8 cellular contexts compared by ENCODE assay signal in the genomic region with DNA sequence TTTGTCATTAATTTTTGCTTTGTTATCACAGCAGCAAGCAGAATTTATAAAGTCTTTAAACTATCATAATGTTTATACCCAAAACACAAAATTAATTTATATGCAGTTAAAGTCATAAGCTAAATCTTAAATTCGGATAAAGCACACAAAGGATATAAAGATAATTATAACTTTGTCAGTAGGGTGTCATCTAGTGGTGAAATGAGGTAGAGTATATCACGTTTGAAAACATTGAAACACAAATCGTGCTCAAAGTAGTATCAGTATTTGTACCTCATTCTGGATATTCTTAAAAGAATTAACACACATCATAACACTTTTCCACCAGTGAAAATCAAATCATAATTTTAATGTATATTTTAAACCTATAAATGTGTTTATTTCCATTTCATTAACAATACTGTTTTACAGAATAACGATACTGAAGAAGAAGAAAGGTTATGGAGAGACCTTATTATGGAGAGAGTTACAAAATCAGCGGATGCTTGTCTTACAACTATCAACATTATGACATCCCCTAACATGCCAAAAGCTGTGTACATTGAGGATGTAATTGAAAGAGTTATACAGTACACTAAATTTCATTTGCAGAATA.
A peak's percentile ranks its signal among the peaks of the same experiment; 100 is the strongest.
DNase-seq lines count a peak whose midpoint lies in the region; ATAC-seq, FAIRE-seq and TF ChIP-seq lines count a peak whose summit lies in the region.

No MANE protein-coding gene starts in this region.

- H3K9ac ChIP-seq in OCI-LY1 (ENCODE audit: low read length): no peak overlapping the region
- H3K9ac ChIP-seq in endothelial cell of umbilical vein (replicated peaks; ENCODE audit: extremely low read depth, insufficient read depth, low read length): no peak overlapping the region

- no peak overlapping the region for H3K4me2 ChIP-seq in OCI-LY1 (ENCODE audit: low read length)
- H3K4me2 ChIP-seq in endothelial cell of umbilical vein (ENCODE audit: insufficient read depth, low read length): no peak overlapping the region

- H3K9me2 ChIP-seq in OCI-LY1 (ENCODE audit: low read depth, low read length): no peaks in the 10 kb centered on the region

- peaks cover 67% of the 10 kb centered on the region for H3K36me3 ChIP-seq in OCI-LY1 (ENCODE audit: insufficient read depth, low read length)
- peaks cover 2 to 4% of the 10 kb centered on the region in 2 experiments for H3K36me3 ChIP-seq in endothelial cell of umbilical vein (ENCODE audit: control insufficient read depth in 2 of 2, extremely low read depth in 1 of 2, insufficient read depth in 2 of 2, low read length in 2 of 2)

- no peaks in the 10 kb centered on the region for H3K27me3 Mint-ChIP-seq in progenitor cell of endocrine pancreas
- H3K27me3 Mint-ChIP-seq in activated CD8-positive, alpha-beta memory T cell treated with anti-CD3 and anti-CD28 coated beads, Interleukin-2, amount 10 ng/mL, durations not matched to agents 7 days and 5 days: no peaks in the 10 kb centered on the region

- H3K9me3 ChIP-seq in OCI-LY1 (ENCODE audit: low read length): no peaks in the 10 kb centered on the region
- no peaks in the 10 kb centered on the region for H3K9me3 ChIP-seq in endothelial cell of umbilical vein (replicated peaks; ENCODE audit: control insufficient read depth, insufficient read depth, low read length)

- no TSS peak for BruUV-seq in endothelial cell of umbilical vein (replicated peaks; lab: Mats Ljungman, UMichigan)

- no peaks in the 10 kb centered on the region for H3K4me1 Mint-ChIP-seq in progenitor cell of endocrine pancreas (ENCODE audit: low read depth)
- H3K4me1 Mint-ChIP-seq in activated CD8-positive, alpha-beta memory T cell treated with anti-CD3 and anti-CD28 coated beads, Interleukin-2, amount 10 ng/mL, durations not matched to agents 7 days and 5 days: no peaks in the 10 kb centered on the region

- no peaks in the 10 kb centered on the region for H3K4me1 ChIP-seq in OCI-LY1 (ENCODE audit: insufficient read depth, low read length, severe bottlenecking)
- H3K4me1 ChIP-seq in endothelial cell of umbilical vein (ENCODE audit: control insufficient read depth, extremely low read depth, insufficient read depth, low read length): peaks cover 4% of the 10 kb centered on the region

- no peak for TF ChIP-seq POLR2A in GM12891 (IDR thresholded peaks at IDR 0.05; ENCODE audit: low read depth, low read length)
- no peak for TF ChIP-seq POLR2A in endothelial cell of umbilical vein (IDR thresholded peaks at IDR 0.05; ENCODE audit: low read depth, low read length)

- peaks cover 9% of the 10 kb centered on the region for H3K36me3 Mint-ChIP-seq in progenitor cell of endocrine pancreas (ENCODE audit: insufficient read depth)
- H3K36me3 Mint-ChIP-seq in activated CD8-positive, alpha-beta memory T cell treated with anti-CD3 and anti-CD28 coated beads, Interleukin-2, amount 10 ng/mL, durations not matched to agents 7 days and 5 days: peaks cover 15% of the 10 kb centered on the region

- no peaks in the 10 kb centered on the region for H3K9me1 ChIP-seq in endothelial cell of umbilical vein (replicated peaks; ENCODE audit: control insufficient read depth, extremely low read depth, insufficient read depth, low read length)

- H3F3A ChIP-seq in OCI-LY1 (ENCODE audit: insufficient read depth, low read length): no peaks in the 10 kb centered on the region; the same call in 1 of the 2 replicates

- H3K27me3 ChIP-seq in OCI-LY1 (ENCODE audit: insufficient read depth, low read length) (no peaks in the 10 kb centered on the region), endothelial cell of umbilical vein (ENCODE audit: control insufficient read depth in 2 of 2, insufficient read depth in 2 of 2, low read length in 2 of 2) (no peaks in the 10 kb centered on the region)

- no peak overlapping the region for H3K27ac Mint-ChIP-seq in progenitor cell of endocrine pancreas
- no peak overlapping the region for H3K27ac Mint-ChIP-seq in activated CD8-positive, alpha-beta memory T cell treated with anti-CD3 and anti-CD28 coated beads, Interleukin-2, amount 10 ng/mL, durations not matched to agents 7 days and 5 days

- no peak for ATAC-seq in activated CD8-positive, alpha-beta memory T cell treated with anti-CD3 and anti-CD28 coated beads, Interleukin-2, amount 10 ng/mL, durations not matched to agents 7 days and 5 days

- H4K20me1 ChIP-seq in OCI-LY1 (ENCODE audit: insufficient read depth, low read length) (no peaks in the 10 kb centered on the region), endothelial cell of umbilical vein (replicated peaks; ENCODE audit: control insufficient read depth, extremely low read depth, insufficient read depth, low read length) (no peaks in the 10 kb centered on the region)

- no peaks in the 10 kb centered on the region for H3K79me2 ChIP-seq in OCI-LY1 (ENCODE audit: insufficient read depth, low read length)
- H3K79me2 ChIP-seq in endothelial cell of umbilical vein (ENCODE audit: control insufficient read depth, insufficient read depth, low read length): no peaks in the 10 kb centered on the region

- dilution Hi-C loops in endothelial cell of umbilical vein (cut with MboI; ENCODE audit: extremely low pct_ligation_motif_present, low sequenced_read_pairs): no loop called here

- FAIRE-seq in GM12891 (lab: Jason Lieb, UNC): peak; percentile 28
- FAIRE-seq in endothelial cell of umbilical vein (lab: Jason Lieb, UNC): no peak

- H3K9me3 Mint-ChIP-seq in progenitor cell of endocrine pancreas (ENCODE audit: low read depth): no peaks in the 10 kb centered on the region
- H3K9me3 Mint-ChIP-seq in activated CD8-positive, alpha-beta memory T cell treated with anti-CD3 and anti-CD28 coated beads, Interleukin-2, amount 10 ng/mL, durations not matched to agents 7 days and 5 days (ENCODE audit: low read depth): no peaks in the 10 kb centered on the region

- CTCF ChIA-PET in endothelial cell of umbilical vein (lab: Charles Lee): interaction anchor here (0.6 to 4.0 kb wide), 39 partner anchors 10 to 310 kb away, joined by 3 to 57 read pairs (median 5); no protein-coding TSS in a partner anchor
- CTCF ChIA-PET in activated CD8-positive, alpha-beta memory T cell treated with anti-CD3 and anti-CD28 coated beads, Interleukin-2, amount 10 ng/mL, durations not matched to agents 7 days and 5 days (lab: Charles Lee): interaction anchor here (0.7 to 3.1 kb wide), 2 partner anchors 267 to 276 kb away, joined by 3 to 12 read pairs; no protein-coding TSS in a partner anchor

- H3K4me3 Mint-ChIP-seq in progenitor cell of endocrine pancreas (ENCODE audit: low read depth): no peak overlapping the region
- H3K4me3 Mint-ChIP-seq in activated CD8-positive, alpha-beta memory T cell treated with anti-CD3 and anti-CD28 coated beads, Interleukin-2, amount 10 ng/mL, durations not matched to agents 7 days and 5 days: no peak overlapping the region

- no peak overlapping the region for H3K4me3 ChIP-seq in OCI-LY1 (ENCODE audit: low read depth, low read length, poor library complexity, severe bottlenecking)
- H3K4me3 ChIP-seq in endothelial cell of umbilical vein (replicated peaks in 1 of 3; ENCODE audit: insufficient read depth in 1 of 3, low read depth in 1 of 3, low read length in 3 of 3): no peak overlapping the region

- no peak overlapping the region for H3K27ac ChIP-seq in OCI-LY1 (ENCODE audit: low read depth, low read length, poor library complexity, severe bottlenecking)
- no peak overlapping the region for H3K27ac ChIP-seq in endothelial cell of umbilical vein (ENCODE audit: insufficient read depth, low read depth, low read length)

- H2AFZ ChIP-seq in OCI-LY1 (ENCODE audit: low read length) (no peak overlapping the region), endothelial cell of umbilical vein (ENCODE audit: low read depth, low read length) (no peak overlapping the region)

- TF ChIP-seq CTCF in AG09319 (IDR thresholded peaks at IDR 0.05; ENCODE audit: low read depth, low read length) (peak; percentile 62), OCI-LY1 (IDR thresholded peaks at IDR 0.05; ENCODE audit: low read length) (peak; percentile 74), endothelial cell of umbilical vein (IDR thresholded peaks at IDR 0.05; ENCODE audit: extremely low read depth in 1 of 2, insufficient read depth in 1 of 2, low read depth in 1 of 2, low read length in 2 of 2) (peak; percentile 27 to 34), progenitor cell of endocrine pancreas (IDR thresholded peaks at IDR 0.05; ENCODE audit: unreplicated experiment) (peak; percentile 62)

- POLR2A ChIA-PET in endothelial cell of umbilical vein (lab: Charles Lee): no interaction called here

- DNase-seq in AG09319 (ENCODE audit: extremely low read depth, low read depth) (no peak), GM12891 (ENCODE audit: insufficient read length, low spot score) (no peak), endothelial cell of umbilical vein (ENCODE audit: low read depth, low spot score) (peak; percentile 50), progenitor cell of endocrine pancreas (ENCODE audit: low spot score, unreplicated experiment) (no peak), islet precursor cell (no peak)
- no peak for DNase-seq in activated CD8-positive, alpha-beta memory T cell treated with anti-CD3 and anti-CD28 coated beads, Interleukin-2, amount 10 ng/mL, durations not matched to agents 7 days and 5 days
- DNase-seq in stimulated activated CD8-positive, alpha-beta memory T cell treated with anti-CD3 and anti-CD28 coated beads, Interleukin-4, amount 100 ng/mL, for 48 hours: no peak

- intact Hi-C loops in endothelial cell of umbilical vein (cut with micrococcal nuclease): loop anchor here (1.0 to 2.0 kb wide), 4 partner anchors 129 to 267 kb away; partner anchors contain the start of gene NIPBL

TF ChIP-seq in GM12891, 5 proteins besides CTCF, POLR2A, EP300 and RAD21:
- no peak for TF ChIP-seq PAX5 (IDR thresholded peaks at IDR 0.05; ENCODE audit: insufficient read depth, low read length, severe bottlenecking)
- TF ChIP-seq POU2F2 (IDR thresholded peaks at IDR 0.05; ENCODE audit: low read depth, low read length): no peak
- TF ChIP-seq POLR2AphosphoS5 (IDR thresholded peaks at IDR 0.05; ENCODE audit: low read depth, low read length): no peak
- TF ChIP-seq TAF1 (IDR thresholded peaks at IDR 0.05; ENCODE audit: low read depth, low read length): no peak
- TF ChIP-seq SPI1 (IDR thresholded peaks at IDR 0.05; ENCODE audit: low read depth, low read length): no peak

TF ChIP-seq in endothelial cell of umbilical vein, 7 proteins besides CTCF, POLR2A, EP300 and RAD21 (continues in another document):
- TF ChIP-seq POLR2AphosphoS5 (IDR thresholded peaks at IDR 0.05; ENCODE audit: insufficient read depth, low read depth, low read length) (no peak), JUN (IDR thresholded peaks at IDR 0.05; ENCODE audit: borderline replicate concordance, insufficient read depth, insufficient read length, low read depth) (no peak), MYC (IDR thresholded peaks at IDR 0.05; ENCODE audit: low read depth, low read length) (no peak), EZH2 (IDR thresholded peaks at IDR 0.05; ENCODE audit: borderline replicate concordance, low read depth, low read length, severe bottlenecking) (no peak), GATA2 (IDR thresholded peaks at IDR 0.05; ENCODE audit: insufficient read depth, insufficient read length, low read depth, low read length) (no peak)
- TF ChIP-seq, protein P1, sequence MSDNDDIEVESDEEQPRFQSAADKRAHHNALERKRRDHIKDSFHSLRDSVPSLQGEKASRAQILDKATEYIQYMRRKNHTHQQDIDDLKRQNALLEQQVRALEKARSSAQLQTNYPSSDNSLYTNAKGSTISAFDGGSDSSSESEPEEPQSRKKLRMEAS (IDR thresholded peaks at IDR 0.05; ENCODE audit: insufficient read depth, insufficient read length): no peak
